Comparison of ENCODE assay signal across 20 cellular contexts in genomic region chr1:200118779-200119505, GRCh38.
DNase-seq lines count a peak whose midpoint lies in the region; ATAC-seq and FAIRE-seq lines count a peak whose summit lies in the region.
"Had no signal": no experiment of that assay in that cellular context is flagged by ENCODE, and none has a peak within 500 bp of the region (broad histone marks: within the 10 kb centered on the region; RNA-seq: fewer than 3 reads in every experiment).

No MANE protein-coding gene starts in this region.

- no peak overlapping the region for H3K4me2 ChIP-seq in Karpas-422 (ENCODE audit: low read depth, low read length, poor library complexity, severe bottlenecking)

- H2AFZ ChIP-seq in Karpas-422 (ENCODE audit: low read length), result no peak overlapping the region

- H3K27me3 ChIP-seq in Karpas-422 (ENCODE audit: low read length), result no peaks in the 10 kb centered on the region
- H3K27me3 ChIP-seq: ovary, transverse colon had no signal

- no peak overlapping the region for H3K4me3 ChIP-seq in Karpas-422 (ENCODE audit: low read length)
- H3K4me3 ChIP-seq: ovary, transverse colon had no signal

- no peaks in the 10 kb centered on the region for H3K36me3 ChIP-seq in Karpas-422 (ENCODE audit: insufficient read depth, low read length)
- H3K36me3 ChIP-seq: ovary had no signal

- no peaks in the 10 kb centered on the region for H3K79me2 ChIP-seq in Karpas-422 (ENCODE audit: low read length)

- H4K20me1 ChIP-seq in Karpas-422 (ENCODE audit: insufficient read depth, low read depth, low read length), result no peaks in the 10 kb centered on the region

- no peaks in the 10 kb centered on the region for H3K9me3 ChIP-seq in Karpas-422 (ENCODE audit: low read length)
- H3K9me3 ChIP-seq: ovary, transverse colon had no signal

- H3K9me2 ChIP-seq in Karpas-422 (replicated peaks; ENCODE audit: insufficient read depth, low read length), result no peaks in the 10 kb centered on the region

- no peak overlapping the region for H3K9ac ChIP-seq in Karpas-422 (ENCODE audit: low read length)

- no peak overlapping the region for H3K27ac ChIP-seq in Karpas-422 (ENCODE audit: low read length)
- H3K27ac ChIP-seq: epithelial cell of prostate, ovary, transverse colon had no signal

- DNase-seq in DMS79 (lab: John Stamatoyannopoulos, UW) (peak; percentile 11), Karpas-422 (peak; percentile 16), NCI-H2107 treated with DMSO at 0.1 percent for 48 hours (lab: John Stamatoyannopoulos, UW; ENCODE audit: unreplicated experiment) (peak; percentile 95), RPMI8226 (peak; percentile 75), NCI-H146 treated with DMSO at 0.1 percent for 48 hours (lab: John Stamatoyannopoulos, UW; ENCODE audit: unreplicated experiment) (no peak), urothelium cell line (ENCODE audit: low spot score) (no peak)
- DNase-seq in activated CD4-positive, CD25-positive, alpha-beta regulatory T cell (lab: John Stamatoyannopoulos, UW), result no peak
- DNase-seq: activated naive CD4-positive, alpha-beta T cell; amniotic stem cell; CD4-positive, alpha-beta memory T cell; foreskin melanocyte; naive thymus-derived CD4-positive, alpha-beta T cell; ovary; SHP77; stimulated activated naive B cell treated with anti-CD40 and anti-IgM and Interleukin-4, amounts not matched to agents 10 μg/mL and 1 μg/mL and 100 μg/mL, for 72 hours; transverse colon had no signal

- no peak for FAIRE-seq in urothelium cell line (lab: Jason Lieb, UNC)
- FAIRE-seq: TTC549 had no signal

- ATAC-seq in HG02870 (IDR thresholded peaks at IDR 0.05; ENCODE audit: unreplicated experiment), result no peak
- ATAC-seq: naive thymus-derived CD4-positive, alpha-beta T cell; sciatic nerve; stimulated activated naive B cell treated with anti-CD40 and anti-IgM and Interleukin-4, amounts not matched to agents 10 μg/mL and 1 μg/mL and 100 μg/mL, for 72 hours had no signal

- no peaks in the 10 kb centered on the region for H3K4me1 ChIP-seq in Karpas-422 (ENCODE audit: low read length)

Comparison
In these comparisons a context has a peak if more than half of its experiments do, and no peak if none do; other contexts are left out.
1. DNase-seq: peak in DMS79 (single experiment), Karpas-422 (single experiment), NCI-H2107 treated with DMSO at 0.1 percent for 48 hours (single experiment) and RPMI8226 (single experiment); none in NCI-H146 treated with DMSO at 0.1 percent for 48 hours (single experiment), activated CD4-positive, CD25-positive, alpha-beta regulatory T cell (0 of 4) and urothelium cell line (single experiment).